ENCODE assay signal across 8 cellular contexts in the genomic region with DNA sequence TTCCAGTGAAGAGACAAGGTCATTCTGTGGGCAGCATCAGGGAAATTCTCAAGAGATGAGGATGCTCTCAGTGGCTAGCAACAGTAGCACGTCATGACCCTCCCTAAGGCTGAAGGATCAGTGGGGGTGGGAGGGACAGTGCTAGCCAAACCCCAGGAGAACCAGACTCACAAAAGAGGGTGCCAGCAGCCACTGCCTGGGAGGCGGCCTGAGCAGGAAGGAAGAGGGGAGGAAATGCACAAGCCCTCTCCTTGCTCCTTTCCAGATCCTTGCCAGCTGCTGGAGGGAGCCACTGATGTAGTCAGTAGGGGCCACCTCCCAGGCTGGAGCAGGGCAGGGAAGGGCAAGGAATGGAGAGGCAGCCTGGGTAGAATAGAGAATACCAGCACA.
A peak's percentile ranks its signal among the peaks of the same experiment; 100 is the strongest.
DNase-seq lines count a peak whose midpoint lies in the region; ATAC-seq and TF ChIP-seq lines count a peak whose summit lies in the region.
"Had no signal": no experiment of that assay in that cellular context is flagged by ENCODE, and none has a peak within 500 bp of the region (broad histone marks: within the 10 kb centered on the region; RNA-seq: fewer than 3 reads in every experiment).

No MANE protein-coding gene starts in this region.

- DNase-seq in HS-5 (ENCODE audit: low read depth) (peak; percentile 90), brain pericyte (ENCODE audit: low read depth, low spot score) (peak; percentile 11), lower leg skin (ENCODE audit: low spot score in 2 of 2) (peak; percentile 10 to 72), type B pancreatic cell (ENCODE audit: extremely low spot score, unreplicated experiment) (peak; percentile 56), H9 (no peak)
- DNase-seq: mesendoderm had no signal

- no peak overlapping the region for H3K56ac ChIP-seq in H9 (ENCODE audit: insufficient read length, low read depth, low read length)

- ATAC-seq in HG02852 (IDR thresholded peaks at IDR 0.05; ENCODE audit: unreplicated experiment) = no peak
- ATAC-seq in HG03354 (IDR thresholded peaks at IDR 0.05; ENCODE audit: poor library complexity, severe bottlenecking, unreplicated experiment) = no peak

- H3K9me3 ChIP-seq in H9 (ENCODE audit: control insufficient read depth, low read depth, low read length) = no peaks in the 10 kb centered on the region

- no peak overlapping the region for H2AK5ac ChIP-seq in H9 (ENCODE audit: insufficient read length, low read length)

- H4K8ac ChIP-seq in H9 (replicated peaks; ENCODE audit: insufficient read length, low read depth, low read length) = no peak overlapping the region

- TF ChIP-seq CTCF in lower leg skin (IDR thresholded peaks at IDR 0.05) (no peak), type B pancreatic cell (conservative IDR thresholded peaks at IDR 0.05) (no peak), H9 (conservative IDR thresholded peaks at IDR 0.05) (no peak)

- no peak overlapping the region for H4K91ac ChIP-seq in H9 (ENCODE audit: insufficient read length, low read depth, low read length)

- H3K9me3 Mint-ChIP-seq in type B pancreatic cell = peaks cover 4% of the 10 kb centered on the region
- H3K9me3 Mint-ChIP-seq in H9 = peaks cover 0 to 3% of the 10 kb centered on the region in 2 experiments; a peak in 3 of 5 replicates

- no peaks in the 10 kb centered on the region for H3K4me1 ChIP-seq in H9 (ENCODE audit: insufficient read depth, low read length)

- no peak overlapping the region for H4K5ac ChIP-seq in H9 (ENCODE audit: insufficient read length, low read depth, low read length)

- no peaks in the 10 kb centered on the region for H3K79me2 ChIP-seq in H9 (ENCODE audit: insufficient read depth, low read length)

- no peak overlapping the region for H2BK120ac ChIP-seq in H9 (ENCODE audit: low read depth, low read length, poor library complexity, severe bottlenecking)

- no peak overlapping the region for H2BK15ac ChIP-seq in H9 (ENCODE audit: low read depth, low read length)

- no peaks in the 10 kb centered on the region for H4K20me1 ChIP-seq in H9 (ENCODE audit: control insufficient read depth, insufficient read depth, insufficient read length)

- peak overlapping the region; percentile 23 for H3K27ac Mint-ChIP-seq in type B pancreatic cell
- H3K27ac Mint-ChIP-seq in H9 = no peak overlapping the region

- H3K4me1 Mint-ChIP-seq in type B pancreatic cell (ENCODE audit: unreplicated experiment) = peaks cover 33% of the 10 kb centered on the region
- peaks cover 9 to 11% of the 10 kb centered on the region in 2 experiments for H3K4me1 Mint-ChIP-seq in H9

- no peak for TF ChIP-seq POLR2A in lower leg skin (IDR thresholded peaks at IDR 0.05)

- H3K27me3 ChIP-seq in H9 (ENCODE audit: insufficient read depth, low read length) = no peaks in the 10 kb centered on the region

- H3K79me1 ChIP-seq in H9 (ENCODE audit: insufficient read depth, low read depth, low read length, poor library complexity, severe bottlenecking) = no peaks in the 10 kb centered on the region

- no peak overlapping the region for H3K9ac ChIP-seq in H9 (ENCODE audit: extremely low read depth, insufficient read length, low read length)

- H2BK5ac ChIP-seq in H9 (ENCODE audit: insufficient read length, low read length) = no peak overlapping the region

- H3K36me3 Mint-ChIP-seq in type B pancreatic cell = no peaks in the 10 kb centered on the region
- peaks cover 0 to 2% (median 0%) of the 10 kb centered on the region in 3 experiments; a peak in 3 of 7 replicates for H3K36me3 Mint-ChIP-seq in H9 (ENCODE audit: insufficient read depth in 1 of 3, low read depth in 3 of 3)

- 43 to 56% methylated on average over 2 of the region's 2 CpGs for WGBS in lower leg skin, 2 donors
- WGBS in H9 (ENCODE audit: extremely low coverage, insufficient read length, low lambda C conversion rate) = no CpG with 5 or more reads among the region's 2 CpGs

- no peaks in the 10 kb centered on the region for H3K27me3 Mint-ChIP-seq in type B pancreatic cell
- peaks cover 10% of the 10 kb centered on the region for H3K27me3 Mint-ChIP-seq in H9 (ENCODE audit: low read depth)

- no peak overlapping the region for H3K4ac ChIP-seq in H9 (ENCODE audit: low read depth, low read length)

- no peak overlapping the region; the same call in 1 of the 2 replicates for H3K14ac ChIP-seq in H9 (ENCODE audit: insufficient read depth, low read length)

- H2AFZ ChIP-seq in H9 (ENCODE audit: low read length) = no peak overlapping the region

- H3K4me3 Mint-ChIP-seq in type B pancreatic cell (no peak overlapping the region), H9 (no peak overlapping the region)

- H3K23me2 ChIP-seq in H9 (ENCODE audit: insufficient read length, low read depth, low read length, poor library complexity, severe bottlenecking) = no peaks in the 10 kb centered on the region

- H3T11ph ChIP-seq in H9 (ENCODE audit: low read length) = no peak overlapping the region

- no peak overlapping the region for H2BK20ac ChIP-seq in H9 (ENCODE audit: low read depth, low read length, poor library complexity, severe bottlenecking)

- no peak overlapping the region for H3K27ac ChIP-seq in H9 (ENCODE audit: insufficient read length, low read depth, low read length)

- intact Hi-C loops in lower leg skin (cut with DNase I; ENCODE audit: low total_unique reads) = no loop called here

- H2BK12ac ChIP-seq in H9 (ENCODE audit: insufficient read length, low read depth, low read length) = no peak overlapping the region

- H3K18ac ChIP-seq in H9 (ENCODE audit: insufficient read length, low read depth, low read length) = no peak overlapping the region

- H3K23ac ChIP-seq in H9 (ENCODE audit: insufficient read length, low read depth, low read length) = no peak overlapping the region

- no peak overlapping the region for H3K4me3 ChIP-seq in lower leg skin (ENCODE audit: low read depth, poor library complexity, severe bottlenecking)

- no peak overlapping the region for H3K4me2 ChIP-seq in H9 (ENCODE audit: insufficient read depth, insufficient read length, low read length)
